Comparison of ENCODE assay signal across 3 cellular contexts in genomic region chr15:24832282-24832681, GRCh38.
TF ChIP-seq lines count a peak whose summit lies in the region.

No MANE protein-coding gene starts in this region.

TF ChIP-seq in HepG2, 621 proteins besides CTCF, POLR2A, EP300 and RAD21:
- TF ChIP-seq MAFK (conservative IDR thresholded peaks at IDR 0.05 in 1 of 2, IDR thresholded peaks at IDR 0.05 in 1 of 2; ENCODE audit: low read length in 2 of 2) (peak; percentile 29 to 72; a peak in 2 of 4 replicates), MAFF (IDR thresholded peaks at IDR 0.05; ENCODE audit: low read depth, low read length) (peak; percentile 58; the same call in 1 of the 2 replicates), SYNCRIP (IDR thresholded peaks at IDR 0.05; ENCODE audit: insufficient read depth, low read depth, low read length) (no peak), ZNF572 (CRISPR knock-in tag; IDR thresholded peaks at IDR 0.05) (no peak)

TF ChIP-seq in IMR-90, 13 proteins besides CTCF, POLR2A, EP300 and RAD21:
- no peak for TF ChIP-seq RCOR1 (IDR thresholded peaks at IDR 0.05; ENCODE audit: insufficient replicate concordance, low read length)
- TF ChIP-seq CEBPB (IDR thresholded peaks at IDR 0.05; ENCODE audit: low read depth, low read length): no peak
- TF ChIP-seq RFX5 (IDR thresholded peaks at IDR 0.05; ENCODE audit: low read depth, low read length): no peak
- TF ChIP-seq MAFK (IDR thresholded peaks at IDR 0.05; ENCODE audit: low read depth, low read length): peak; percentile 48

TF ChIP-seq in H1, 55 proteins besides CTCF, POLR2A, EP300 and RAD21:
- TF ChIP-seq MAFK (IDR thresholded peaks at IDR 0.05; ENCODE audit: low read depth, low read length) (no peak), KDM5A (IDR thresholded peaks at IDR 0.05; ENCODE audit: low read length) (no peak), SP4 (IDR thresholded peaks at IDR 0.05; ENCODE audit: low read length) (no peak), BRCA1 (IDR thresholded peaks at IDR 0.05; ENCODE audit: low read depth, low read length) (no peak), MAX (IDR thresholded peaks at IDR 0.05) (no peak), JUN (IDR thresholded peaks at IDR 0.05; ENCODE audit: low read depth, low read length) (no peak), POU5F1 (IDR thresholded peaks at IDR 0.05; ENCODE audit: low read depth, low read length) (no peak), TAF7 (optimal IDR thresholded peaks at IDR 0.05; ENCODE audit: borderline replicate concordance, low read depth, low read length) (no peak), E2F6 (IDR thresholded peaks at IDR 0.05) (no peak)
